ENCODE assay signal across 12 cellular contexts in the genomic region with DNA sequence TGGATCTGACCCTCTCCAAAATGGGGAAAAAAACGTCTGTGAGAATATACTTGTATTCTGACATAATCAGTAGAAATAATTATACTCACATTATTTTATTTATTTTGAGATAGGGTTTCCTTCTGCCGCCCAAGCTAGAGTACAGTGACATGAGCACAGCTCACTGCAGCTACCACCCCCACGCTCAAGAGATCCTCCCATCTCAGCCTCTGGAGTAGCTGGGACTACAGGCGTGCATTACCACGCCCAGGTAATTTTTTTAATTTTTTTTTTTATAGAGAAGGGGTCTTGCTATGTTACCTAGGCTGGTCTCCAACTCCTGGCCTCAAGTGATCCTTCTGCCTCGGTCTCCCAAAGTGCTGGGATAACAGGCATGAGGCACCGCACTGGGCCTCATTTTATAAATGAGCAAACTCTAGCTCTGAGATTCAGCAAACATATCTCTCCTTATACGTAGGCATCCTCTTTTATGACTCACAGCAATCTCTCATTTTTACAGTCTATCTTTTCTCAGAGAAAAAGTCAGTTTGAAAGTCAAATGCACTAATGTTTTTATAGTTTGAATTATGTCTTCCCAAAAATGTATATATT. TPM values are rescaled to one million over a fixed set of nuclear protein-coding genes. Genes with fewer than 3 reads are reported as not detected.
DNase-seq lines count a peak whose midpoint lies in the region; ATAC-seq and TF ChIP-seq lines count a peak whose summit lies in the region.
"Had no signal": no experiment of that assay in that cellular context is flagged by ENCODE, and none has a peak within 500 bp of the region (broad histone marks: within the 10 kb centered on the region; RNA-seq: fewer than 3 reads in every experiment).

No MANE protein-coding gene starts in this region.

- no peaks in the 10 kb centered on the region for H3K79me2 ChIP-seq in SK-N-SH (ENCODE audit: insufficient read depth)

- CTCF ChIA-PET in SK-N-SH (lab: Yijun Ruan, JAX): interaction anchor here (0.8 kb wide), 1 partner anchor 13 kb away, joined by 3 read pairs; no protein-coding TSS in a partner anchor

- DNase-seq in SK-N-SH: no peak
- DNase-seq in endodermal cell: no peak
- no peak for DNase-seq in naive B cell
- peak in 1 of 2 donors; percentile 18 for DNase-seq in uterus
- DNase-seq in activated T-cell treated with anti-CD3 and anti-CD28 coated beads, Interleukin-2, amount 50 U/mL, for 1 hour: no peak
- DNase-seq in NCI-H524 treated with DMSO at 0.1 percent for 48 hours (lab: John Stamatoyannopoulos, UW): no peak
- DNase-seq: NCI-H1417 treated with DMSO at 0.1 percent for 48 hours had no signal

- H3K4me3 ChIP-seq in SK-N-SH (ENCODE audit: low read depth in 2 of 2, low read length in 1 of 2): no peak overlapping the region
- peak overlapping the region; percentile 79 for H3K4me3 ChIP-seq in endodermal cell (ENCODE audit: low read length)
- peak overlapping the region; percentile 62 to 91 for H3K4me3 ChIP-seq in uterus

- no peak for TF ChIP-seq CTCF in SK-N-SH (IDR thresholded peaks at IDR 0.05)
- TF ChIP-seq CTCF in endodermal cell (conservative IDR thresholded peaks at IDR 0.05): no peak
- no peak for TF ChIP-seq CTCF in uterus (IDR thresholded peaks at IDR 0.05)

- no peak for TF ChIP-seq EP300 in SK-N-SH (IDR thresholded peaks at IDR 0.05; ENCODE audit: borderline replicate concordance in 1 of 2, low read depth in 1 of 2, low read length in 1 of 2)

- H3K27me3 Mint-ChIP-seq in endodermal cell (ENCODE audit: insufficient read depth) (peaks cover 24% of the 10 kb centered on the region), naive B cell (peaks cover 26 to 41% (median 39%) of the 10 kb centered on the region in 3 donors)

- H2AFZ ChIP-seq in SK-N-SH (ENCODE audit: low read depth): peak overlapping the region; percentile 77

- WGBS in SK-N-SH (ENCODE audit: low lambda C conversion rate): 15% methylated on average over 8 of the region's 8 CpGs
- 96% methylated on average over 4 to 7 of the region's 8 CpGs for WGBS in endodermal cell (ENCODE audit: insufficient coverage in 1 of 2, insufficient read length in 1 of 2), 2 experiments

- POLR2A ChIA-PET in SK-N-SH (lab: Yijun Ruan, JAX): no interaction called here

- H3K27ac ChIP-seq in SK-N-SH (ENCODE audit: low read depth in 2 of 2, low read length in 1 of 2) (no peak overlapping the region), endodermal cell (ENCODE audit: low read depth, low read length) (no peak overlapping the region), uterus (peak overlapping the region; percentile 90 to 92)
- H3K27ac ChIP-seq: 22Rv1, RWPE1 had no signal

- H3K27ac Mint-ChIP-seq in endodermal cell: no peak overlapping the region
- H3K27ac Mint-ChIP-seq in naive B cell: no peak overlapping the region

- H3K9ac ChIP-seq in SK-N-SH: no peak overlapping the region
- H3K9ac ChIP-seq in endodermal cell (ENCODE audit: extremely low read depth, low read length, poor library complexity, severe bottlenecking): no peak overlapping the region

- H3K9me3 ChIP-seq in SK-N-SH (no peaks in the 10 kb centered on the region), endodermal cell (ENCODE audit: control insufficient read depth, low read length) (no peaks in the 10 kb centered on the region), uterus (no peaks in the 10 kb centered on the region)

- peak overlapping the region; percentile 59 for H3K4me3 Mint-ChIP-seq in endodermal cell
- peak overlapping the region in 5 of 8 donors; percentile 10 to 77 (median 38) for H3K4me3 Mint-ChIP-seq in naive B cell
- H3K4me3 Mint-ChIP-seq: central memory CD8-positive, alpha-beta T cell had no signal

- no peak for TF ChIP-seq RAD21 in SK-N-SH (IDR thresholded peaks at IDR 0.05; ENCODE audit: low read length)

- H3K4me2 ChIP-seq in SK-N-SH: peak overlapping the region; percentile 89; the same call in 1 of the 2 replicates

- no peaks in the 10 kb centered on the region for H3K9me2 ChIP-seq in SK-N-SH

- H3K9me3 Mint-ChIP-seq in endodermal cell: no peaks in the 10 kb centered on the region
- H3K9me3 Mint-ChIP-seq in naive B cell: peaks cover 0 to 9% (median 0%) of the 10 kb centered on the region in 7 donors

- peaks cover 2 to 13% of the 10 kb centered on the region in 2 experiments; a peak in 2 of 4 replicates for H3K4me1 ChIP-seq in SK-N-SH (ENCODE audit: control insufficient read depth in 1 of 2, insufficient read depth in 2 of 2, low read depth in 1 of 2, low read length in 1 of 2)
- H3K4me1 ChIP-seq in endodermal cell (ENCODE audit: control insufficient read depth, insufficient read depth, low read length): no peaks in the 10 kb centered on the region
- no peaks in the 10 kb centered on the region for H3K4me1 ChIP-seq in uterus

- H3K36me3 Mint-ChIP-seq in endodermal cell (ENCODE audit: low read depth) (no peaks in the 10 kb centered on the region), naive B cell (peaks cover 4 to 8% of the 10 kb centered on the region in 2 donors)

- H3K4me1 Mint-ChIP-seq in endodermal cell (peaks cover 6% of the 10 kb centered on the region), naive B cell (peaks cover 0 to 10% (median 0%) of the 10 kb centered on the region in 3 donors)
- H3K4me1 Mint-ChIP-seq: central memory CD8-positive, alpha-beta T cell had no signal

- ATAC-seq in SK-N-SH treated with all-trans-retinoic acid at 6 μM for 48 hours (no peak), naive B cell (ENCODE audit: low read depth in 2 of 2) (no peak), GM21529 (IDR thresholded peaks at IDR 0.05; ENCODE audit: unreplicated experiment) (no peak)

- H4K20me1 ChIP-seq in SK-N-SH (ENCODE audit: insufficient read depth): no peaks in the 10 kb centered on the region

- intact Hi-C loops in uterus (cut with DNase I; ENCODE audit: low total_unique reads): no loop called here

- TF ChIP-seq POLR2A in uterus (IDR thresholded peaks at IDR 0.05): no peak

- no peaks in the 10 kb centered on the region for H3F3A ChIP-seq in SK-N-SH (replicated peaks; ENCODE audit: insufficient read depth)

- H3K36me3 ChIP-seq in SK-N-SH (replicated peaks in 1 of 2; ENCODE audit: control insufficient read depth in 1 of 2, insufficient read depth in 2 of 2, low read length in 1 of 2) (no peaks in the 10 kb centered on the region), endodermal cell (ENCODE audit: control insufficient read depth, insufficient read depth, low read length) (no peaks in the 10 kb centered on the region), uterus (no peaks in the 10 kb centered on the region)

- H3K27me3 ChIP-seq in SK-N-SH (ENCODE audit: insufficient read depth) (peaks cover 13% of the 10 kb centered on the region), endodermal cell (ENCODE audit: control insufficient read depth, insufficient read depth, low read length, poor library complexity, severe bottlenecking) (peaks cover 17% of the 10 kb centered on the region), uterus (no peaks in the 10 kb centered on the region)

TF ChIP-seq in SK-N-SH, 30 proteins besides CTCF, POLR2A, EP300 and RAD21 (continues in another document):
- TF ChIP-seq NRF1 (IDR thresholded peaks at IDR 0.05; ENCODE audit: low read depth, low read length) (no peak), NFIC (IDR thresholded peaks at IDR 0.05; ENCODE audit: borderline replicate concordance) (no peak)

TF ChIP-seq in SK-N-SH treated with all-trans-retinoic acid at 6 μM for 48 hours, 23 proteins besides CTCF, POLR2A, EP300 and RAD21 (continues in another document):
- TF ChIP-seq ISL1 (CRISPR knock-in tag; IDR thresholded peaks at IDR 0.05) (no peak), ZNF70 (CRISPR knock-in tag; IDR thresholded peaks at IDR 0.05) (no peak), ZFP3 (CRISPR knock-in tag; IDR thresholded peaks at IDR 0.05) (no peak)
- TF ChIP-seq, protein P1, sequence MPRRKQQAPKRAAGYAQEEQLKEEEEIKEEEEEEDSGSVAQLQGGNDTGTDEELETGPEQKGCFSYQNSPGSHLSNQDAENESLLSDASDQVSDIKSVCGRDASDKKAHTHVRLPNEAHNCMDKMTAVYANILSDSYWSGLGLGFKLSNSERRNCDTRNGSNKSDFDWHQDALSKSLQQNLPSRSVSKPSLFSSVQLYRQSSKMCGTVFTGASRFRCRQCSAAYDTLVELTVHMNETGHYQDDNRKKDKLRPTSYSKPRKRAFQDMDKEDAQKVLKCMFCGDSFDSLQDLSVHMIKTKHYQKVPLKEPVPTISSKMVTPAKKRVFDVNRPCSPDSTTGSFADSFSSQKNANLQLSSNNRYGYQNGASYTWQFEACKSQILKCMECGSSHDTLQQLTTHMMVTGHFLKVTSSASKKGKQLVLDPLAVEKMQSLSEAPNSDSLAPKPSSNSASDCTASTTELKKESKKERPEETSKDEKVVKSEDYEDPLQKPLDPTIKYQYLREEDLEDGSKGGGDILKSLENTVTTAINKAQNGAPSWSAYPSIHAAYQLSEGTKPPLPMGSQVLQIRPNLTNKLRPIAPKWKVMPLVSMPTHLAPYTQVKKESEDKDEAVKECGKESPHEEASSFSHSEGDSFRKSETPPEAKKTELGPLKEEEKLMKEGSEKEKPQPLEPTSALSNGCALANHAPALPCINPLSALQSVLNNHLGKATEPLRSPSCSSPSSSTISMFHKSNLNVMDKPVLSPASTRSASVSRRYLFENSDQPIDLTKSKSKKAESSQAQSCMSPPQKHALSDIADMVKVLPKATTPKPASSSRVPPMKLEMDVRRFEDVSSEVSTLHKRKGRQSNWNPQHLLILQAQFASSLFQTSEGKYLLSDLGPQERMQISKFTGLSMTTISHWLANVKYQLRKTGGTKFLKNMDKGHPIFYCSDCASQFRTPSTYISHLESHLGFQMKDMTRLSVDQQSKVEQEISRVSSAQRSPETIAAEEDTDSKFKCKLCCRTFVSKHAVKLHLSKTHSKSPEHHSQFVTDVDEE (CRISPR knock-in tag; IDR thresholded peaks at IDR 0.05): no peak

RNA-seq across cellular contexts. Expression of gene VGLL3, which starts 1.0 kb away (rescaled TPM):
- polyA plus RNA-seq in SK-N-SH (2012; rRNA removed) (not detected in 2 replicates), naive B cell (ENCODE audit: low read depth in 6 of 6) (not detected)
- not detected in 2 replicates for polyA plus RNA-seq in SK-N-SH (2012; cell fraction: cytosol; rRNA removed)
- not detected in 2 replicates for polyA plus RNA-seq in SK-N-SH (2012; cell fraction: nucleus; rRNA removed)
- total RNA-seq in endodermal cell (1 to 10 TPM in 1 of 2 donors, under 1 TPM in 1; 0.44 to 1.8 TPM), uterus (10 to 100 TPM; 11.3 to 37.5 (median 20.9) TPM)
- polyA plus RNA-seq in endodermal cell (2013, experiment 1 of 2): 9.9 TPM
- polyA plus RNA-seq in endodermal cell (2013, experiment 2 of 2): 6.4 TPM

Comparison
In these comparisons a context has a peak if more than half of its experiments do, and no peak if none do; other contexts are left out.
1. H3K27ac ChIP-seq: peak in uterus (2 of 2); none in SK-N-SH (0 of 2) and endodermal cell (single experiment).
2. H3K4me3 ChIP-seq: peak in endodermal cell (single experiment) and uterus (2 of 2); none in SK-N-SH (0 of 2).
3. RNA of gene VGLL3, which starts 1.0 kb away (total RNA-seq): 11.3 to 37.5 TPM in uterus; 0.44 to 1.8 TPM in endodermal cell; every median in the first group is over 4 times any median in the second.